ENCODE assay signal across 22 cellular contexts in the genomic region with DNA sequence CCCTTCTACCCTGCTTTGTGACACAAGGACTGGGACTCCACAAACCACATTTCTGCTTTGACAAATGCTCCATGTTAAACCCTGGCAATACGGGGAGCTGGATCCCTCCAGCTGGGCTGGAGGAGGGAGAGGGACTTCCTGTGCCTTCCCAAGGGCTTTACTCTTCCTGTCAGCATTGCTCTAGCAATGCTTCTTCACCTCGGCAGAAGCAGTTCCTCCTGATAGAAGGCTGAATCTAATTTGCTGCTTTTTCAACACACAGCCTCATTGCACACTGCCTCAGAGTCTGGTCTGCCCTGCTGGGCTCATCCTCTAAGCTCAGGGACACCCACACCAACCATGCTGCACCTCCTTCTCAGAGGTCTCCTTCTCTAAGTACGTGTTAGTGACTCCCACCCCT.
"Had no signal": no experiment of that assay in that cellular context is flagged by ENCODE, and none has a peak within 500 bp of the region (broad histone marks: within the 10 kb centered on the region; RNA-seq: fewer than 3 reads in every experiment).

No MANE protein-coding gene starts in this region.

- ATAC-seq: esophagus mucosa, left cardiac atrium, sciatic nerve had no signal

- FAIRE-seq: keratinocyte, small intestine had no signal

- H3K4me1 ChIP-seq: upper lobe of right lung had no signal

- H3K27me3 ChIP-seq: cardiac muscle cell, thyroid gland, upper lobe of right lung had no signal

- H3K9me3 ChIP-seq: thyroid gland, upper lobe of right lung had no signal

- H3K4me3 ChIP-seq: cardiac muscle cell, coronary artery, stomach, thyroid gland, upper lobe of right lung had no signal

- H3K27ac ChIP-seq: cardiac muscle cell, coronary artery, stomach, thyroid gland, upper lobe of right lung had no signal

- DNase-seq: activated B cell treated with CpG ODN at 0.5 μM for 24 hours; activated CD4-positive, alpha-beta T cell treated with anti-CD3 and anti-CD28 coated beads, Interleukin-2, amount 50 U/mL, for 1 hour; activated CD8-positive, alpha-beta T cell treated with anti-CD3 and anti-CD28 coated beads for 36 hours; activated effector memory CD4-positive, alpha-beta T cell treated with Interleukin-2 at 50 U/mL for 16 hours; activated naive CD4-positive, alpha-beta T cell treated with Interleukin-2 at 50 U/mL for 16 hours; aorta; cerebellar nuclear complex; foreskin fibroblast; hippocampal formation; left cardiac atrium; left ventricle myocardium superior; stimulated activated CD4-positive, alpha-beta T cell treated with anti-CD3 and anti-CD28 coated beads, Interleukin-4, amount 100 ng/mL, for 4 hours; stimulated activated naive B cell treated with anti-CD40 and anti-IgM and Interleukin-4, amounts not matched to agents 10 μg/mL and 1 μg/mL and 100 μg/mL, for 72 hours; stomach; upper lobe of right lung had no signal

- H3K36me3 ChIP-seq: cardiac muscle cell, stomach, thyroid gland, upper lobe of right lung had no signal
